1 cellular context compared by ENCODE assay signal in genomic region chr16:30893082-30893743, GRCh38.
A peak's percentile ranks its signal among the peaks of the same experiment; 100 is the strongest.
TF ChIP-seq lines count a peak whose summit lies in the region.

No MANE protein-coding gene starts in this region.

TF ChIP-seq in HepG2, 621 proteins besides CTCF, POLR2A, EP300 and RAD21:
- peak; percentile 13 for TF ChIP-seq HDAC1 (CRISPR knock-in tag; IDR thresholded peaks at IDR 0.05)
- TF ChIP-seq ZXDC (CRISPR knock-in tag; IDR thresholded peaks at IDR 0.05) = peak; percentile 65; the same call in 1 of the 2 replicates
- TF ChIP-seq NRL (CRISPR knock-in tag; IDR thresholded peaks at IDR 0.05; ENCODE audit: borderline replicate concordance) = 0 out of 2 replicates have a peak, but pooled peaks have one; percentile 39
- TF ChIP-seq ZC3H13 (CRISPR knock-in tag; IDR thresholded peaks at IDR 0.05) = no peak
- 0 out of 2 replicates have a peak, but pooled peaks have one; percentile 4 for TF ChIP-seq ZMAT5 (CRISPR knock-in tag; IDR thresholded peaks at IDR 0.05; ENCODE audit: borderline replicate concordance, low read depth)
- TF ChIP-seq FLYWCH1 (CRISPR knock-in tag; IDR thresholded peaks at IDR 0.05) = 0 out of 2 replicates have a peak, but pooled peaks have one; percentile 23
- no peak for TF ChIP-seq ZNF503 (CRISPR knock-in tag; IDR thresholded peaks at IDR 0.05)
- TF ChIP-seq ZNF124 (CRISPR knock-in tag; IDR thresholded peaks at IDR 0.05) = peak; percentile 7; the same call in 1 of the 2 replicates
- TF ChIP-seq ZNF616 (CRISPR knock-in tag; IDR thresholded peaks at IDR 0.05; ENCODE audit: low read depth) = peak; percentile 8; the same call in 1 of the 2 replicates
- no peak for TF ChIP-seq SMARCE1 (IDR thresholded peaks at IDR 0.05; ENCODE audit: borderline replicate concordance)
- peak; percentile 30; the same call in 1 of the 2 replicates for TF ChIP-seq ZNF501 (CRISPR knock-in tag; IDR thresholded peaks at IDR 0.05)
- TF ChIP-seq MTA3 (CRISPR knock-in tag; IDR thresholded peaks at IDR 0.05) = no peak
- TF ChIP-seq ZNF776 (CRISPR knock-in tag; IDR thresholded peaks at IDR 0.05) = 0 out of 2 replicates have a peak, but pooled peaks have one; percentile 6
- peak; percentile 71; the same call in 1 of the 2 replicates for TF ChIP-seq ZBTB10 (CRISPR knock-in tag; IDR thresholded peaks at IDR 0.05; ENCODE audit: borderline replicate concordance)
- 0 out of 2 replicates have a peak, but pooled peaks have one; percentile 16 for TF ChIP-seq HDAC2 (CRISPR knock-in tag; IDR thresholded peaks at IDR 0.05)
- TF ChIP-seq ARHGAP35 (CRISPR knock-in tag; IDR thresholded peaks at IDR 0.05; ENCODE audit: borderline replicate concordance) = no peak; the same call in 1 of the 2 replicates
- TF ChIP-seq FOXC1 (CRISPR knock-in tag; IDR thresholded peaks at IDR 0.05; ENCODE audit: borderline replicate concordance) = 0 out of 2 replicates have a peak, but pooled peaks have one; percentile 57
- 0 out of 2 replicates have a peak, but pooled peaks have one; percentile 43 for TF ChIP-seq ZNF256 (CRISPR knock-in tag; conservative IDR thresholded peaks at IDR 0.05)
- TF ChIP-seq ZNF713 (CRISPR knock-in tag; IDR thresholded peaks at IDR 0.05) = peak; percentile 25; the same call in 1 of the 2 replicates
- TF ChIP-seq MAF1 (CRISPR knock-in tag; IDR thresholded peaks at IDR 0.05; ENCODE audit: borderline replicate concordance) = 0 out of 2 replicates have a peak, but pooled peaks have one; percentile 31
- no peak for TF ChIP-seq TFE3 (CRISPR knock-in tag; IDR thresholded peaks at IDR 0.05)
- 0 out of 2 replicates have a peak, but pooled peaks have one; percentile 20 for TF ChIP-seq NFKB2 (CRISPR knock-in tag; IDR thresholded peaks at IDR 0.05; ENCODE audit: borderline replicate concordance)
- TF ChIP-seq WIZ (CRISPR knock-in tag; IDR thresholded peaks at IDR 0.05) = 0 out of 2 replicates have a peak, but pooled peaks have one; percentile 52
- TF ChIP-seq LCORL (IDR thresholded peaks at IDR 0.05) = no peak
- peak; percentile 61; the same call in 1 of the 2 replicates for TF ChIP-seq LCORL (CRISPR knock-in tag; IDR thresholded peaks at IDR 0.05)
- 0 out of 2 replicates have a peak, but pooled peaks have one; percentile 46 for TF ChIP-seq HMGXB3 (CRISPR knock-in tag; IDR thresholded peaks at IDR 0.05; ENCODE audit: borderline replicate concordance)
- TF ChIP-seq HOXD1 (CRISPR knock-in tag; IDR thresholded peaks at IDR 0.05) = no peak
- TF ChIP-seq HES4 (CRISPR knock-in tag; IDR thresholded peaks at IDR 0.05; ENCODE audit: borderline replicate concordance) = peak; percentile 25; the same call in 1 of the 2 replicates
- TF ChIP-seq IRF9 (CRISPR knock-in tag; IDR thresholded peaks at IDR 0.05; ENCODE audit: borderline replicate concordance) = 0 out of 2 replicates have a peak, but pooled peaks have one; percentile 24
- no peak for TF ChIP-seq NPAS2 (CRISPR knock-in tag; IDR thresholded peaks at IDR 0.05; ENCODE audit: borderline replicate concordance)
- TF ChIP-seq ZKSCAN8 (CRISPR knock-in tag; IDR thresholded peaks at IDR 0.05; ENCODE audit: borderline replicate concordance) = no peak
- TF ChIP-seq PHF21A (CRISPR knock-in tag; IDR thresholded peaks at IDR 0.05) = peak; percentile 41
- TF ChIP-seq ZNF773 (CRISPR knock-in tag; IDR thresholded peaks at IDR 0.05; ENCODE audit: borderline replicate concordance) = peak; percentile 12; the same call in 1 of the 2 replicates
- TF ChIP-seq SIN3A (IDR thresholded peaks at IDR 0.05; ENCODE audit: borderline replicate concordance, low read depth, low read length) = no peak
- TF ChIP-seq LBX2 (CRISPR knock-in tag; IDR thresholded peaks at IDR 0.05; ENCODE audit: borderline replicate concordance) = 0 out of 2 replicates have a peak, but pooled peaks have one; percentile 71
- no peak for TF ChIP-seq ZNF432 (CRISPR knock-in tag; IDR thresholded peaks at IDR 0.05; ENCODE audit: borderline replicate concordance)
- TF ChIP-seq ZNF841 (CRISPR knock-in tag; IDR thresholded peaks at IDR 0.05; ENCODE audit: borderline replicate concordance) = no peak
- 0 out of 2 replicates have a peak, but pooled peaks have one; percentile 27 for TF ChIP-seq SAFB2 (CRISPR knock-in tag; IDR thresholded peaks at IDR 0.05; ENCODE audit: borderline replicate concordance, low read depth)
- 0 out of 2 replicates have a peak, but pooled peaks have one; percentile 21 for TF ChIP-seq HIC2 (CRISPR knock-in tag; IDR thresholded peaks at IDR 0.05; ENCODE audit: low read depth)
- no peak for TF ChIP-seq ZFP36 (IDR thresholded peaks at IDR 0.05; ENCODE audit: borderline replicate concordance, low read depth, low read length, partially characterized antibody)
- no peak for TF ChIP-seq ISL2 (CRISPR knock-in tag; IDR thresholded peaks at IDR 0.05)
- TF ChIP-seq KDM3A (CRISPR knock-in tag; IDR thresholded peaks at IDR 0.05; ENCODE audit: low read depth) = 0 out of 2 replicates have a peak, but pooled peaks have one; percentile 27
